In genomic region chr10:5493698-5494097, GRCh38 we compare ENCODE assay signal across 1 cellular context.
TF ChIP-seq lines count a peak whose summit lies in the region.

No MANE protein-coding gene starts in this region.

TF ChIP-seq in HepG2, 621 proteins besides CTCF, POLR2A, EP300 and RAD21 (continues in another document):
- TF ChIP-seq NR2F2 (IDR thresholded peaks at IDR 0.05; ENCODE audit: borderline replicate concordance, low read depth) (peak; percentile 69; the same call in 1 of the 2 replicates), ZNF343 (CRISPR knock-in tag; IDR thresholded peaks at IDR 0.05) (no peak), FOXK2 (IDR thresholded peaks at IDR 0.05) (no peak), PHF21A (CRISPR knock-in tag; IDR thresholded peaks at IDR 0.05) (peak; percentile 36; the same call in 1 of the 2 replicates), RFX3 (CRISPR knock-in tag; IDR thresholded peaks at IDR 0.05) (no peak), ZNF264 (CRISPR knock-in tag; IDR thresholded peaks at IDR 0.05) (no peak), ZBTB38 (CRISPR knock-in tag; IDR thresholded peaks at IDR 0.05) (no peak), PITX1 (CRISPR knock-in tag; IDR thresholded peaks at IDR 0.05) (peak; percentile 19; the same call in 1 of the 2 replicates), ZNF468 (CRISPR knock-in tag; IDR thresholded peaks at IDR 0.05) (no peak), ELF3 (CRISPR knock-in tag; IDR thresholded peaks at IDR 0.05) (no peak), SP5 (CRISPR knock-in tag; IDR thresholded peaks at IDR 0.05; ENCODE audit: borderline replicate concordance, low read depth) (peak; percentile 17; the same call in 1 of the 2 replicates), MEIS2 (CRISPR knock-in tag; IDR thresholded peaks at IDR 0.05) (no peak), ETV6 (CRISPR knock-in tag; conservative IDR thresholded peaks at IDR 0.05) (no peak), TAF15 (IDR thresholded peaks at IDR 0.05; ENCODE audit: low read depth, low read length, poor library complexity, severe bottlenecking) (no peak), SRSF1 (optimal IDR thresholded peaks at IDR 0.05; ENCODE audit: low read depth, low read length) (no peak), YEATS2 (CRISPR knock-in tag; IDR thresholded peaks at IDR 0.05; ENCODE audit: borderline replicate concordance) (0 out of 2 replicates have a peak, but pooled peaks have one; percentile 34), NFE2L1 (CRISPR knock-in tag; IDR thresholded peaks at IDR 0.05; ENCODE audit: borderline replicate concordance) (no peak), ZNF274 (CRISPR knock-in tag; IDR thresholded peaks at IDR 0.05) (no peak), ZSCAN22 (CRISPR knock-in tag; IDR thresholded peaks at IDR 0.05) (no peak), MED1 (CRISPR knock-in tag; IDR thresholded peaks at IDR 0.05) (0 out of 2 replicates have a peak, but pooled peaks have one; percentile 30), ZNF550 (CRISPR knock-in tag; IDR thresholded peaks at IDR 0.05; ENCODE audit: borderline replicate concordance) (no peak), RFXANK (CRISPR knock-in tag; IDR thresholded peaks at IDR 0.05) (no peak), ZNF83 (CRISPR knock-in tag; IDR thresholded peaks at IDR 0.05; ENCODE audit: borderline replicate concordance) (no peak), SRF (IDR thresholded peaks at IDR 0.05; ENCODE audit: low read depth, low read length) (no peak), KLF9 (CRISPR knock-in tag; IDR thresholded peaks at IDR 0.05; ENCODE audit: low read depth) (no peak), NCOA5 (CRISPR knock-in tag; IDR thresholded peaks at IDR 0.05) (no peak), ZBTB8A (CRISPR knock-in tag; IDR thresholded peaks at IDR 0.05; ENCODE audit: borderline replicate concordance, low read depth) (no peak), TERF1 (CRISPR knock-in tag; IDR thresholded peaks at IDR 0.05) (no peak), ZNF552 (CRISPR knock-in tag; IDR thresholded peaks at IDR 0.05; ENCODE audit: borderline replicate concordance) (no peak), NFE2L2 (IDR thresholded peaks at IDR 0.05; ENCODE audit: low read length) (no peak), ZFP41 (CRISPR knock-in tag; IDR thresholded peaks at IDR 0.05; ENCODE audit: borderline replicate concordance) (no peak)
- TF ChIP-seq, protein P1, sequence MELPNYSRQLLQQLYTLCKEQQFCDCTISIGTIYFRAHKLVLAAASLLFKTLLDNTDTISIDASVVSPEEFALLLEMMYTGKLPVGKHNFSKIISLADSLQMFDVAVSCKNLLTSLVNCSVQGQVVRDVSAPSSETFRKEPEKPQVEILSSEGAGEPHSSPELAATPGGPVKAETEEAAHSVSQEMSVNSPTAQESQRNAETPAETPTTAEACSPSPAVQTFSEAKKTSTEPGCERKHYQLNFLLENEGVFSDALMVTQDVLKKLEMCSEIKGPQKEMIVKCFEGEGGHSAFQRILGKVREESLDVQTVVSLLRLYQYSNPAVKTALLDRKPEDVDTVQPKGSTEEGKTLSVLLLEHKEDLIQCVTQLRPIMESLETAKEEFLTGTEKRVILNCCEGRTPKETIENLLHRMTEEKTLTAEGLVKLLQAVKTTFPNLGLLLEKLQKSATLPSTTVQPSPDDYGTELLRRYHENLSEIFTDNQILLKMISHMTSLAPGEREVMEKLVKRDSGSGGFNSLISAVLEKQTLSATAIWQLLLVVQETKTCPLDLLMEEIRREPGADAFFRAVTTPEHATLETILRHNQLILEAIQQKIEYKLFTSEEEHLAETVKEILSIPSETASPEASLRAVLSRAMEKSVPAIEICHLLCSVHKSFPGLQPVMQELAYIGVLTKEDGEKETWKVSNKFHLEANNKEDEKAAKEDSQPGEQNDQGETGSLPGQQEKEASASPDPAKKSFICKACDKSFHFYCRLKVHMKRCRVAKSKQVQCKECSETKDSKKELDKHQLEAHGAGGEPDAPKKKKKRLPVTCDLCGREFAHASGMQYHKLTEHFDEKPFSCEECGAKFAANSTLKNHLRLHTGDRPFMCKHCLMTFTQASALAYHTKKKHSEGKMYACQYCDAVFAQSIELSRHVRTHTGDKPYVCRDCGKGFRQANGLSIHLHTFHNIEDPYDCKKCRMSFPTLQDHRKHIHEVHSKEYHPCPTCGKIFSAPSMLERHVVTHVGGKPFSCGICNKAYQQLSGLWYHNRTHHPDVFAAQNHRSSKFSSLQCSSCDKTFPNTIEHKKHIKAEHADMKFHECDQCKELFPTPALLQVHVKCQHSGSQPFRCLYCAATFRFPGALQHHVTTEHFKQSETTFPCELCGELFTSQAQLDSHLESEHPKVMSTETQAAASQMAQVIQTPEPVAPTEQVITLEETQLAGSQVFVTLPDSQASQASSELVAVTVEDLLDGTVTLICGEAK (IDR thresholded peaks at IDR 0.05), result no peak
- TF ChIP-seq, protein P1 (CRISPR knock-in tag; IDR thresholded peaks at IDR 0.05), result no peak
- TF ChIP-seq, protein P2, sequence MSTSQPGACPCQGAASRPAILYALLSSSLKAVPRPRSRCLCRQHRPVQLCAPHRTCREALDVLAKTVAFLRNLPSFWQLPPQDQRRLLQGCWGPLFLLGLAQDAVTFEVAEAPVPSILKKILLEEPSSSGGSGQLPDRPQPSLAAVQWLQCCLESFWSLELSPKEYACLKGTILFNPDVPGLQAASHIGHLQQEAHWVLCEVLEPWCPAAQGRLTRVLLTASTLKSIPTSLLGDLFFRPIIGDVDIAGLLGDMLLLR (CRISPR knock-in tag; IDR thresholded peaks at IDR 0.05), result no peak
- TF ChIP-seq, protein P3, sequence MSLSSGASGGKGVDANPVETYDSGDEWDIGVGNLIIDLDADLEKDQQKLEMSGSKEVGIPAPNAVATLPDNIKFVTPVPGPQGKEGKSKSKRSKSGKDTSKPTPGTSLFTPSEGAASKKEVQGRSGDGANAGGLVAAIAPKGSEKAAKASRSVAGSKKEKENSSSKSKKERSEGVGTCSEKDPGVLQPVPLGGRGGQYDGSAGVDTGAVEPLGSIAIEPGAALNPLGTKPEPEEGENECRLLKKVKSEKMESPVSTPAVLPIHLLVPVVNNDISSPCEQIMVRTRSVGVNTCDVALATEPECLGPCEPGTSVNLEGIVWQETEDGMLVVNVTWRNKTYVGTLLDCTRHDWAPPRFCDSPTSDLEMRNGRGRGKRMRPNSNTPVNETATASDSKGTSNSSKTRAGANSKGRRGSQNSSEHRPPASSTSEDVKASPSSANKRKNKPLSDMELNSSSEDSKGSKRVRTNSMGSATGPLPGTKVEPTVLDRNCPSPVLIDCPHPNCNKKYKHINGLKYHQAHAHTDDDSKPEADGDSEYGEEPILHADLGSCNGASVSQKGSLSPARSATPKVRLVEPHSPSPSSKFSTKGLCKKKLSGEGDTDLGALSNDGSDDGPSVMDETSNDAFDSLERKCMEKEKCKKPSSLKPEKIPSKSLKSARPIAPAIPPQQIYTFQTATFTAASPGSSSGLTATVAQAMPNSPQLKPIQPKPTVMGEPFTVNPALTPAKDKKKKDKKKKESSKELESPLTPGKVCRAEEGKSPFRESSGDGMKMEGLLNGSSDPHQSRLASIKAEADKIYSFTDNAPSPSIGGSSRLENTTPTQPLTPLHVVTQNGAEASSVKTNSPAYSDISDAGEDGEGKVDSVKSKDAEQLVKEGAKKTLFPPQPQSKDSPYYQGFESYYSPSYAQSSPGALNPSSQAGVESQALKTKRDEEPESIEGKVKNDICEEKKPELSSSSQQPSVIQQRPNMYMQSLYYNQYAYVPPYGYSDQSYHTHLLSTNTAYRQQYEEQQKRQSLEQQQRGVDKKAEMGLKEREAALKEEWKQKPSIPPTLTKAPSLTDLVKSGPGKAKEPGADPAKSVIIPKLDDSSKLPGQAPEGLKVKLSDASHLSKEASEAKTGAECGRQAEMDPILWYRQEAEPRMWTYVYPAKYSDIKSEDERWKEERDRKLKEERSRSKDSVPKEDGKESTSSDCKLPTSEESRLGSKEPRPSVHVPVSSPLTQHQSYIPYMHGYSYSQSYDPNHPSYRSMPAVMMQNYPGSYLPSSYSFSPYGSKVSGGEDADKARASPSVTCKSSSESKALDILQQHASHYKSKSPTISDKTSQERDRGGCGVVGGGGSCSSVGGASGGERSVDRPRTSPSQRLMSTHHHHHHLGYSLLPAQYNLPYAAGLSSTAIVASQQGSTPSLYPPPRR (CRISPR knock-in tag; IDR thresholded peaks at IDR 0.05; ENCODE audit: borderline replicate concordance), result peak; percentile 74; the same call in 1 of the 2 replicates
- TF ChIP-seq, protein P4, sequence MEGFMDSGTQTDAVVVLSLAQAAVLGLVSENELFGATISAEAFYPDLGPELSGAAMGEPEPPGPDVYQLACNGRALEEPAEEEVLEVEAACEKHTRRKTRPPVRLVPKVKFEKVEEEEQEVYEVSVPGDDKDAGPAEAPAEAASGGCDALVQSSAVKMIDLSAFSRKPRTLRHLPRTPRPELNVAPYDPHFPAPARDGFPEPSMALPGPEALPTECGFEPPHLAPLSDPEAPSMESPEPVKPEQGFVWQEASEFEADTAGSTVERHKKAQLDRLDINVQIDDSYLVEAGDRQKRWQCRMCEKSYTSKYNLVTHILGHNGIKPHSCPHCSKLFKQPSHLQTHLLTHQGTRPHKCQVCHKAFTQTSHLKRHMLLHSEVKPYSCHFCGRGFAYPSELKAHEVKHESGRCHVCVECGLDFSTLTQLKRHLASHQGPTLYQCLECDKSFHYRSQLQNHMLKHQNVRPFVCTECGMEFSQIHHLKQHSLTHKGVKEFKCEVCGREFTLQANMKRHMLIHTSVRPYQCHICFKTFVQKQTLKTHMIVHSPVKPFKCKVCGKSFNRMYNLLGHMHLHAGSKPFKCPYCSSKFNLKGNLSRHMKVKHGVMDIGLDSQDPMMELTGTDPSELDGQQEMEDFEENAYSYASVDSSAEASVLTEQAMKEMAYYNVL (CRISPR knock-in tag; IDR thresholded peaks at IDR 0.05; ENCODE audit: borderline replicate concordance), result no peak
- TF ChIP-seq, protein P5, sequence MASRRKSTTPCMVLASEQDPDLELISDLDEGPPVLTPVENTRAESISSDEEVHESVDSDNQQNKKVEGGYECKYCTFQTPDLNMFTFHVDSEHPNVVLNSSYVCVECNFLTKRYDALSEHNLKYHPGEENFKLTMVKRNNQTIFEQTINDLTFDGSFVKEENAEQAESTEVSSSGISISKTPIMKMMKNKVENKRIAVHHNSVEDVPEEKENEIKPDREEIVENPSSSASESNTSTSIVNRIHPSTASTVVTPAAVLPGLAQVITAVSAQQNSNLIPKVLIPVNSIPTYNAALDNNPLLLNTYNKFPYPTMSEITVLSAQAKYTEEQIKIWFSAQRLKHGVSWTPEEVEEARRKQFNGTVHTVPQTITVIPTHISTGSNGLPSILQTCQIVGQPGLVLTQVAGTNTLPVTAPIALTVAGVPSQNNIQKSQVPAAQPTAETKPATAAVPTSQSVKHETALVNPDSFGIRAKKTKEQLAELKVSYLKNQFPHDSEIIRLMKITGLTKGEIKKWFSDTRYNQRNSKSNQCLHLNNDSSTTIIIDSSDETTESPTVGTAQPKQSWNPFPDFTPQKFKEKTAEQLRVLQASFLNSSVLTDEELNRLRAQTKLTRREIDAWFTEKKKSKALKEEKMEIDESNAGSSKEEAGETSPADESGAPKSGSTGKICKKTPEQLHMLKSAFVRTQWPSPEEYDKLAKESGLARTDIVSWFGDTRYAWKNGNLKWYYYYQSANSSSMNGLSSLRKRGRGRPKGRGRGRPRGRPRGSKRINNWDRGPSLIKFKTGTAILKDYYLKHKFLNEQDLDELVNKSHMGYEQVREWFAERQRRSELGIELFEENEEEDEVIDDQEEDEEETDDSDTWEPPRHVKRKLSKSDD (CRISPR knock-in tag; IDR thresholded peaks at IDR 0.05; ENCODE audit: low read depth), result no peak
- TF ChIP-seq, protein P6, sequence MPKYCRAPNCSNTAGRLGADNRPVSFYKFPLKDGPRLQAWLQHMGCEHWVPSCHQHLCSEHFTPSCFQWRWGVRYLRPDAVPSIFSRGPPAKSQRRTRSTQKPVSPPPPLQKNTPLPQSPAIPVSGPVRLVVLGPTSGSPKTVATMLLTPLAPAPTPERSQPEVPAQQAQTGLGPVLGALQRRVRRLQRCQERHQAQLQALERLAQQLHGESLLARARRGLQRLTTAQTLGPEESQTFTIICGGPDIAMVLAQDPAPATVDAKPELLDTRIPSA (CRISPR knock-in tag; IDR thresholded peaks at IDR 0.05; ENCODE audit: borderline replicate concordance), result no peak
